8 cellular contexts compared by ENCODE assay signal in the genomic region with DNA sequence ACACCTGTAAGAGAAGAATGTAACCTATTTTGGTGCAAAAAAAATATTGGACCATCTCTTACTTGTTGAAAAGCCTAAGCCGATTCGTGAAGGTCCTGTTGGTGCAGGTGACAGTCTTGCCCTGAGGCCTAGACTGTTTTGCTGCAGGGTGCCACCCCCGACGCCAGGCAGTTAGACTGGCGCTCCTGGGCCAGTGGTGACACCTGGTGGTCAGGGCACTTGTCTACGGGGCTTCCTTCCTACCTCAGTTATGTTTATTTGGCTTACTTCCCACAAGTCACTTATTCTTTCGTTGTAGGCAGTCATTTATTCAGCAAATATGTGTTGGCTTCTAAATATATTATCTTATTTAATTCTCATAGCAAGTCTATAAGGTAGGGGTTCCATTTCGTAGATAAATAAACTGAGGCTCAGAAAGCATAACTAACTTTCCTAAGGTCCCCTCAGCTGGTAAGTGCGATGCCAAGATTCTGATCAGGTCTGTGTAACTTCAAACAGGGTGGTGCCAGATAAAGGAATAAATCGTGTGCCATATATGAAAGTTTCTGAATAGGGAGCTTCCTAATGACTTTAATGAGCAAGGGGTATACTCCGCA. TPM values are rescaled to one million over a fixed set of nuclear protein-coding genes. Genes with fewer than 3 reads are reported as not detected.
A peak's percentile ranks its signal among the peaks of the same experiment; 100 is the strongest.
DNase-seq lines count a peak whose midpoint lies in the region; ATAC-seq and TF ChIP-seq lines count a peak whose summit lies in the region.

No MANE protein-coding gene starts in this region.

- ATAC-seq in GM21786 (IDR thresholded peaks at IDR 0.05; ENCODE audit: unreplicated experiment) (peak; percentile 37), SK-N-SH treated with all-trans-retinoic acid at 6 μM for 48 hours (peak; percentile 41), right cardiac atrium (no peak)

- no peak overlapping the region for H3K4me3 ChIP-seq in right cardiac atrium (ENCODE audit: low read length)

- H3K4me1 ChIP-seq in right cardiac atrium (ENCODE audit: control insufficient read depth, insufficient read depth, low read length) = no peaks in the 10 kb centered on the region

- DNase-seq in GF-D8 (lab: John Stamatoyannopoulos, UW) (peak; percentile 59), right cardiac atrium (peak; percentile 54 to 81 (median 81)), superior temporal gyrus (ENCODE audit: extremely low spot score) (no peak)
- DNase-seq in activated naive CD4-positive, alpha-beta T cell (lab: John Stamatoyannopoulos, UW) = peak; percentile 30 to 76 (median 51)
- peak; percentile 89 for DNase-seq in stimulated activated CD4-positive, alpha-beta T cell treated with anti-CD3 and anti-CD28 coated beads, Interleukin-15, amount 100 ng/mL, for 24 hours

- 67% methylated on average over 11 of the region's 11 CpGs for WGBS in right cardiac atrium

- H3K27ac ChIP-seq in KOPT-K1 (ENCODE audit: low read depth, low read length, poor library complexity, severe bottlenecking) = peak overlapping the region; percentile 74
- H3K27ac ChIP-seq in right cardiac atrium (ENCODE audit: low read length) = no peak overlapping the region

- H3K9me3 ChIP-seq in KOPT-K1 (ENCODE audit: insufficient read depth, low read length, poor library complexity, severe bottlenecking) = no peaks in the 10 kb centered on the region
- no peaks in the 10 kb centered on the region for H3K9me3 ChIP-seq in right cardiac atrium (ENCODE audit: control insufficient read depth, low read length)

- no peaks in the 10 kb centered on the region for H3K27me3 ChIP-seq in right cardiac atrium (ENCODE audit: control insufficient read depth, insufficient read depth)

- intact Hi-C loops in right cardiac atrium (cut with DNase I) = loop anchor here in 2 of 4 donors (10.0 kb wide), 2 partner anchors 53 to 83 kb away; no protein-coding TSS in a partner anchor

- no peaks in the 10 kb centered on the region for H3K36me3 ChIP-seq in KOPT-K1 (ENCODE audit: insufficient read depth, low read length)

TF ChIP-seq in SK-N-SH treated with all-trans-retinoic acid at 6 μM for 48 hours, 23 proteins besides CTCF, POLR2A, EP300 and RAD21:
- TF ChIP-seq ZNF565 (CRISPR knock-in tag; conservative IDR thresholded peaks at IDR 0.05; ENCODE audit: low read depth) (no peak), ZFP30 (CRISPR knock-in tag; IDR thresholded peaks at IDR 0.05) (no peak), TOX (CRISPR knock-in tag; IDR thresholded peaks at IDR 0.05; ENCODE audit: borderline replicate concordance) (no peak), TCF4 (CRISPR knock-in tag; IDR thresholded peaks at IDR 0.05; ENCODE audit: borderline replicate concordance) (no peak), PATZ1 (CRISPR knock-in tag; IDR thresholded peaks at IDR 0.05; ENCODE audit: borderline replicate concordance) (no peak), CSDC2 (CRISPR knock-in tag; IDR thresholded peaks at IDR 0.05) (no peak), ARNTL (CRISPR knock-in tag; IDR thresholded peaks at IDR 0.05; ENCODE audit: borderline replicate concordance, low read depth) (no peak), ZNF70 (CRISPR knock-in tag; IDR thresholded peaks at IDR 0.05) (no peak), BACH2 (CRISPR knock-in tag; IDR thresholded peaks at IDR 0.05; ENCODE audit: borderline replicate concordance) (no peak), ISL1 (CRISPR knock-in tag; IDR thresholded peaks at IDR 0.05) (no peak), OSR1 (CRISPR knock-in tag; IDR thresholded peaks at IDR 0.05) (no peak), ZNF8 (CRISPR knock-in tag; IDR thresholded peaks at IDR 0.05) (no peak), SNAI2 (CRISPR knock-in tag; IDR thresholded peaks at IDR 0.05) (no peak), ZFP3 (CRISPR knock-in tag; IDR thresholded peaks at IDR 0.05) (no peak)
- TF ChIP-seq, protein P1, sequence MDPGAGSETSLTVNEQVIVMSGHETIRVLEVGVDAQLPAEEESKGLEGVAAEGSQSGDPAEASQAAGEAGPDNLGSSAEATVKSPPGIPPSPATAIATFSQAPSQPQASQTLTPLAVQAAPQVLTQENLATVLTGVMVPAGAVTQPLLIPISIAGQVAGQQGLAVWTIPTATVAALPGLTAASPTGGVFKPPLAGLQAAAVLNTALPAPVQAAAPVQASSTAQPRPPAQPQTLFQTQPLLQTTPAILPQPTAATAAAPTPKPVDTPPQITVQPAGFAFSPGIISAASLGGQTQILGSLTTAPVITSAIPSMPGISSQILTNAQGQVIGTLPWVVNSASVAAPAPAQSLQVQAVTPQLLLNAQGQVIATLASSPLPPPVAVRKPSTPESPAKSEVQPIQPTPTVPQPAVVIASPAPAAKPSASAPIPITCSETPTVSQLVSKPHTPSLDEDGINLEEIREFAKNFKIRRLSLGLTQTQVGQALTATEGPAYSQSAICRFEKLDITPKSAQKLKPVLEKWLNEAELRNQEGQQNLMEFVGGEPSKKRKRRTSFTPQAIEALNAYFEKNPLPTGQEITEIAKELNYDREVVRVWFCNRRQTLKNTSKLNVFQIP (CRISPR knock-in tag; IDR thresholded peaks at IDR 0.05; ENCODE audit: borderline replicate concordance, low read depth) = no peak
- TF ChIP-seq, protein P2, sequence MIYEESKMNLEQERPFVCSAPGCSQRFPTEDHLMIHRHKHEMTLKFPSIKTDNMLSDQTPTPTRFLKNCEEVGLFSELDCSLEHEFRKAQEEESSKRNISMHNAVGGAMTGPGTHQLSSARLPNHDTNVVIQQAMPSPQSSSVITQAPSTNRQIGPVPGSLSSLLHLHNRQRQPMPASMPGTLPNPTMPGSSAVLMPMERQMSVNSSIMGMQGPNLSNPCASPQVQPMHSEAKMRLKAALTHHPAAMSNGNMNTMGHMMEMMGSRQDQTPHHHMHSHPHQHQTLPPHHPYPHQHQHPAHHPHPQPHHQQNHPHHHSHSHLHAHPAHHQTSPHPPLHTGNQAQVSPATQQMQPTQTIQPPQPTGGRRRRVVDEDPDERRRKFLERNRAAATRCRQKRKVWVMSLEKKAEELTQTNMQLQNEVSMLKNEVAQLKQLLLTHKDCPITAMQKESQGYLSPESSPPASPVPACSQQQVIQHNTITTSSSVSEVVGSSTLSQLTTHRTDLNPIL (CRISPR knock-in tag; IDR thresholded peaks at IDR 0.05; ENCODE audit: low read depth) = no peak
- TF ChIP-seq, protein P3, sequence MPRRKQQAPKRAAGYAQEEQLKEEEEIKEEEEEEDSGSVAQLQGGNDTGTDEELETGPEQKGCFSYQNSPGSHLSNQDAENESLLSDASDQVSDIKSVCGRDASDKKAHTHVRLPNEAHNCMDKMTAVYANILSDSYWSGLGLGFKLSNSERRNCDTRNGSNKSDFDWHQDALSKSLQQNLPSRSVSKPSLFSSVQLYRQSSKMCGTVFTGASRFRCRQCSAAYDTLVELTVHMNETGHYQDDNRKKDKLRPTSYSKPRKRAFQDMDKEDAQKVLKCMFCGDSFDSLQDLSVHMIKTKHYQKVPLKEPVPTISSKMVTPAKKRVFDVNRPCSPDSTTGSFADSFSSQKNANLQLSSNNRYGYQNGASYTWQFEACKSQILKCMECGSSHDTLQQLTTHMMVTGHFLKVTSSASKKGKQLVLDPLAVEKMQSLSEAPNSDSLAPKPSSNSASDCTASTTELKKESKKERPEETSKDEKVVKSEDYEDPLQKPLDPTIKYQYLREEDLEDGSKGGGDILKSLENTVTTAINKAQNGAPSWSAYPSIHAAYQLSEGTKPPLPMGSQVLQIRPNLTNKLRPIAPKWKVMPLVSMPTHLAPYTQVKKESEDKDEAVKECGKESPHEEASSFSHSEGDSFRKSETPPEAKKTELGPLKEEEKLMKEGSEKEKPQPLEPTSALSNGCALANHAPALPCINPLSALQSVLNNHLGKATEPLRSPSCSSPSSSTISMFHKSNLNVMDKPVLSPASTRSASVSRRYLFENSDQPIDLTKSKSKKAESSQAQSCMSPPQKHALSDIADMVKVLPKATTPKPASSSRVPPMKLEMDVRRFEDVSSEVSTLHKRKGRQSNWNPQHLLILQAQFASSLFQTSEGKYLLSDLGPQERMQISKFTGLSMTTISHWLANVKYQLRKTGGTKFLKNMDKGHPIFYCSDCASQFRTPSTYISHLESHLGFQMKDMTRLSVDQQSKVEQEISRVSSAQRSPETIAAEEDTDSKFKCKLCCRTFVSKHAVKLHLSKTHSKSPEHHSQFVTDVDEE (CRISPR knock-in tag; IDR thresholded peaks at IDR 0.05) = no peak

RNA-seq across cellular contexts. Expression of gene EEIG2, which starts 1.9 kb away (rescaled TPM):
- total RNA-seq in right cardiac atrium = 1 to 10 TPM; 5.0 to 9.8 (median 7.2) TPM
- polyA plus RNA-seq in right cardiac atrium = 2.1 TPM

Comparison
In these comparisons a context has a peak if more than half of its experiments do, and no peak if none do; other contexts are left out.
1. ATAC-seq: peak in GM21786 (single experiment) and SK-N-SH treated with all-trans-retinoic acid at 6 μM for 48 hours (single experiment); none in right cardiac atrium (0 of 2).